ENCODE assay signal across 26 cellular contexts in genomic region chr16:25367773-25368172, GRCh38.
"Had no signal": no experiment of that assay in that cellular context is flagged by ENCODE, and none has a peak within 500 bp of the region (broad histone marks: within the 10 kb centered on the region; RNA-seq: fewer than 3 reads in every experiment).

No MANE protein-coding gene starts in this region.

- H3K36me3 ChIP-seq: colonic mucosa, esophagus squamous epithelium, gastrocnemius medialis, heart right ventricle, left lung had no signal

- FAIRE-seq: endometrium, islet of Langerhans, keratinocyte had no signal

- ATAC-seq: effector memory CD8-positive, alpha-beta T cell; esophagus mucosa; gastrocnemius medialis; heart right ventricle; left cardiac atrium; left lung; left ventricle myocardium superior had no signal

- H3K4me1 ChIP-seq: colonic mucosa, esophagus squamous epithelium, gastrocnemius medialis, heart right ventricle, left lung had no signal

- H3K9me3 ChIP-seq: colonic mucosa, esophagus squamous epithelium, gastrocnemius medialis, left lung had no signal

- H3K27ac ChIP-seq: colonic mucosa, epithelial cell of prostate, esophagus squamous epithelium, gastrocnemius medialis, heart right ventricle, left lung had no signal

- DNase-seq: colonic mucosa; cortex of kidney; effector CD8-positive, alpha-beta T cell; effector memory CD8-positive, alpha-beta T cell; endodermal cell; erythroblast; esophagus squamous epithelium; foreskin fibroblast; foreskin melanocyte; gastrocnemius medialis; glutamatergic neuron; head of caudate nucleus; heart right ventricle; hippocampal formation; left cardiac atrium; left lung; left ventricle myocardium superior; mammary epithelial cell; mesendoderm; midbrain had no signal

- H3K27me3 ChIP-seq: colonic mucosa, esophagus squamous epithelium, gastrocnemius medialis had no signal

- H3K4me3 ChIP-seq: colonic mucosa, esophagus squamous epithelium, gastrocnemius medialis, heart right ventricle, left lung, lung had no signal
